In the genomic region with DNA sequence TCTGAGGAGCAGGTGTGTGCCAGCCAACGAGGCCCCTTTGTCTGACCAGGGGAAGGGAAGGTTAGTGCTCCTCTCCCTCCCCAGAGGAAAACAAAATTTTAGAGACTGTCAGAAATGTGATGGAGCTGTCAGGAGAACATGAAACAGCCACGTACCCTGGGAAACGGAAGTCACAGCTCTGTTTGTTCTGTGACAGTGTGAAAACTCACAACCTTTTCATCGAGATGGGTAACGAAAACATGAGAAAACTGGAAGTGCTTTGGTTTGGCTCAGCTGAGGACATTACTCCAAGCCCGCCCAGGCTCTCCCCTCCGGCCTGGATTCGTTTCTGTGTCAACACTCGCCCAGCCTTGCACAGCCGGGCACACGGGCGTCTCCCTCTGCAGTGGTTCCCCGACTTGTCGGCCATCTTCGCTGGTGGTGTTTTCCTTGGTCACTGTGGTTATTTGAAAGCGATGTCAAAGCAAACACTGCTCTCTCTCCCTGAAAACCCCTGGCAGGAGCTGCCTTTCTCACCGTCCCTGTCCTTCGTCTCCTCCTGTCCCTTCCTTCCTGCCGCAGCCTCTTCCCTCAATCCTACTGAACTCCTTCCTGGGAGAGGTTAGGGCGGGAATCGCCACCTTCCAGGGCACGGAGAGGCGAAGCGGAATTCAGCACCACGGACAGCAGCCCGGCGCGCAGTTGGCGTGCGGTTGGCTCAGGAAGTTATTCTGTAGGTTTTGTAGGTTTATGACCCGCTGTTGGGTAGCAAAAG, we compare ENCODE assay signal across 1 cellular context.
TF ChIP-seq lines count a peak whose summit lies in the region.

No MANE protein-coding gene starts in this region.

TF ChIP-seq in HepG2, 621 proteins besides CTCF, POLR2A, EP300 and RAD21 (continued from another document and continues in another):
- TF ChIP-seq, protein P1, sequence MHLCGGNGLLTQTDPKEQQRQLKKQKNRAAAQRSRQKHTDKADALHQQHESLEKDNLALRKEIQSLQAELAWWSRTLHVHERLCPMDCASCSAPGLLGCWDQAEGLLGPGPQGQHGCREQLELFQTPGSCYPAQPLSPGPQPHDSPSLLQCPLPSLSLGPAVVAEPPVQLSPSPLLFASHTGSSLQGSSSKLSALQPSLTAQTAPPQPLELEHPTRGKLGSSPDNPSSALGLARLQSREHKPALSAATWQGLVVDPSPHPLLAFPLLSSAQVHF (CRISPR knock-in tag; IDR thresholded peaks at IDR 0.05), result no peak
- TF ChIP-seq, protein P2, sequence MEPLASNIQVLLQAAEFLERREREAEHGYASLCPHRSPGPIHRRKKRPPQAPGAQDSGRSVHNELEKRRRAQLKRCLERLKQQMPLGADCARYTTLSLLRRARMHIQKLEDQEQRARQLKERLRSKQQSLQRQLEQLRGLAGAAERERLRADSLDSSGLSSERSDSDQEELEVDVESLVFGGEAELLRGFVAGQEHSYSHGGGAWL (CRISPR knock-in tag; IDR thresholded peaks at IDR 0.05), result peak; percentile 96
- TF ChIP-seq, protein P3, sequence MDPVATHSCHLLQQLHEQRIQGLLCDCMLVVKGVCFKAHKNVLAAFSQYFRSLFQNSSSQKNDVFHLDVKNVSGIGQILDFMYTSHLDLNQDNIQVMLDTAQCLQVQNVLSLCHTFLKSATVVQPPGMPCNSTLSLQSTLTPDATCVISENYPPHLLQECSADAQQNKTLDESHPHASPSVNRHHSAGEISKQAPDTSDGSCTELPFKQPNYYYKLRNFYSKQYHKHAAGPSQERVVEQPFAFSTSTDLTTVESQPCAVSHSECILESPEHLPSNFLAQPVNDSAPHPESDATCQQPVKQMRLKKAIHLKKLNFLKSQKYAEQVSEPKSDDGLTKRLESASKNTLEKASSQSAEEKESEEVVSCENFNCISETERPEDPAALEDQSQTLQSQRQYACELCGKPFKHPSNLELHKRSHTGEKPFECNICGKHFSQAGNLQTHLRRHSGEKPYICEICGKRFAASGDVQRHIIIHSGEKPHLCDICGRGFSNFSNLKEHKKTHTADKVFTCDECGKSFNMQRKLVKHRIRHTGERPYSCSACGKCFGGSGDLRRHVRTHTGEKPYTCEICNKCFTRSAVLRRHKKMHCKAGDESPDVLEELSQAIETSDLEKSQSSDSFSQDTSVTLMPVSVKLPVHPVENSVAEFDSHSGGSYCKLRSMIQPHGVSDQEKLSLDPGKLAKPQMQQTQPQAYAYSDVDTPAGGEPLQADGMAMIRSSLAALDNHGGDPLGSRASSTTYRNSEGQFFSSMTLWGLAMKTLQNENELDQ (CRISPR knock-in tag; IDR thresholded peaks at IDR 0.05; ENCODE audit: borderline replicate concordance), result peak; percentile 95; the same call in 1 of the 2 replicates
- peak; percentile 86; the same call in 1 of the 2 replicates for TF ChIP-seq KLF15 (CRISPR knock-in tag; IDR thresholded peaks at IDR 0.05; ENCODE audit: borderline replicate concordance)
- TF ChIP-seq, protein P4, sequence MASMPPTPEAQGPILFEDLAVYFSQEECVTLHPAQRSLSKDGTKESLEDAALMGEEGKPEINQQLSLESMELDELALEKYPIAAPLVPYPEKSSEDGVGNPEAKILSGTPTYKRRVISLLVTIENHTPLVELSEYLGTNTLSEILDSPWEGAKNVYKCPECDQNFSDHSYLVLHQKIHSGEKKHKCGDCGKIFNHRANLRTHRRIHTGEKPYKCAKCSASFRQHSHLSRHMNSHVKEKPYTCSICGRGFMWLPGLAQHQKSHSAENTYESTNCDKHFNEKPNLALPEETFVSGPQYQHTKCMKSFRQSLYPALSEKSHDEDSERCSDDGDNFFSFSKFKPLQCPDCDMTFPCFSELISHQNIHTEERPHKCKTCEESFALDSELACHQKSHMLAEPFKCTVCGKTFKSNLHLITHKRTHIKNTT (CRISPR knock-in tag; IDR thresholded peaks at IDR 0.05), result no peak
- TF ChIP-seq ZKSCAN8 (CRISPR knock-in tag; IDR thresholded peaks at IDR 0.05; ENCODE audit: borderline replicate concordance), result no peak
- TF ChIP-seq, protein P5, sequence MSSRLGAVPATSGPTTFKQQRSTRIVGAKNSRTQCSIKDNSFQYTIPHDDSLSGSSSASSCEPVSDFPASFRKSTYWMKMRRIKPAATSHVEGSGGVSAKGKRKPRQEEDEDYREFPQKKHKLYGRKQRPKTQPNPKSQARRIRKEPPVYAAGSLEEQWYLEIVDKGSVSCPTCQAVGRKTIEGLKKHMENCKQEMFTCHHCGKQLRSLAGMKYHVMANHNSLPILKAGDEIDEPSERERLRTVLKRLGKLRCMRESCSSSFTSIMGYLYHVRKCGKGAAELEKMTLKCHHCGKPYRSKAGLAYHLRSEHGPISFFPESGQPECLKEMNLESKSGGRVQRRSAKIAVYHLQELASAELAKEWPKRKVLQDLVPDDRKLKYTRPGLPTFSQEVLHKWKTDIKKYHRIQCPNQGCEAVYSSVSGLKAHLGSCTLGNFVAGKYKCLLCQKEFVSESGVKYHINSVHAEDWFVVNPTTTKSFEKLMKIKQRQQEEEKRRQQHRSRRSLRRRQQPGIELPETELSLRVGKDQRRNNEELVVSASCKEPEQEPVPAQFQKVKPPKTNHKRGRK (CRISPR knock-in tag; IDR thresholded peaks at IDR 0.05), result no peak
- TF ChIP-seq FOXA3 (CRISPR knock-in tag; IDR thresholded peaks at IDR 0.05), result peak; percentile 52; the same call in 1 of the 2 replicates
- TF ChIP-seq ZNF792 (CRISPR knock-in tag; IDR thresholded peaks at IDR 0.05), result peak; percentile 91
- TF ChIP-seq RNF2 (conservative IDR thresholded peaks at IDR 0.05; ENCODE audit: low read depth), result no peak
- no peak for TF ChIP-seq ZNF567 (CRISPR knock-in tag; IDR thresholded peaks at IDR 0.05; ENCODE audit: borderline replicate concordance)
- TF ChIP-seq DNMT3B (CRISPR knock-in tag; conservative IDR thresholded peaks at IDR 0.05), result peak; percentile 95; the same call in 1 of the 2 replicates
- peak; percentile 99 for TF ChIP-seq WIZ (CRISPR knock-in tag; IDR thresholded peaks at IDR 0.05)
- no peak for TF ChIP-seq TAF1 (CRISPR knock-in tag; IDR thresholded peaks at IDR 0.05)
- TF ChIP-seq KAT2B (IDR thresholded peaks at IDR 0.05; ENCODE audit: borderline replicate concordance, low read depth, low read length), result no peak
- TF ChIP-seq, protein P6, sequence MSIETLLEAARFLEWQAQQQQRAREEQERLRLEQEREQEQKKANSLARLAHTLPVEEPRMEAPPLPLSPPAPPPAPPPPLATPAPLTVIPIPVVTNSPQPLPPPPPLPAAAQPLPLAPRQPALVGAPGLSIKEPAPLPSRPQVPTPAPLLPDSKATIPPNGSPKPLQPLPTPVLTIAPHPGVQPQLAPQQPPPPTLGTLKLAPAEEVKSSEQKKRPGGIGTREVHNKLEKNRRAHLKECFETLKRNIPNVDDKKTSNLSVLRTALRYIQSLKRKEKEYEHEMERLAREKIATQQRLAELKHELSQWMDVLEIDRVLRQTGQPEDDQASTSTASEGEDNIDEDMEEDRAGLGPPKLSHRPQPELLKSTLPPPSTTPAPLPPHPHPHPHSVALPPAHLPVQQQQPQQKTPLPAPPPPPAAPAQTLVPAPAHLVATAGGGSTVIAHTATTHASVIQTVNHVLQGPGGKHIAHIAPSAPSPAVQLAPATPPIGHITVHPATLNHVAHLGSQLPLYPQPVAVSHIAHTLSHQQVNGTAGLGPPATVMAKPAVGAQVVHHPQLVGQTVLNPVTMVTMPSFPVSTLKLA (IDR thresholded peaks at IDR 0.05), result no peak
- TF ChIP-seq ZNF761 (CRISPR knock-in tag; conservative IDR thresholded peaks at IDR 0.05), result no peak
- peak; percentile 82; the same call in 1 of the 2 replicates for TF ChIP-seq ZNF605 (CRISPR knock-in tag; IDR thresholded peaks at IDR 0.05)
- no peak for TF ChIP-seq SMARCC2 (IDR thresholded peaks at IDR 0.05)
- TF ChIP-seq, protein P7, sequence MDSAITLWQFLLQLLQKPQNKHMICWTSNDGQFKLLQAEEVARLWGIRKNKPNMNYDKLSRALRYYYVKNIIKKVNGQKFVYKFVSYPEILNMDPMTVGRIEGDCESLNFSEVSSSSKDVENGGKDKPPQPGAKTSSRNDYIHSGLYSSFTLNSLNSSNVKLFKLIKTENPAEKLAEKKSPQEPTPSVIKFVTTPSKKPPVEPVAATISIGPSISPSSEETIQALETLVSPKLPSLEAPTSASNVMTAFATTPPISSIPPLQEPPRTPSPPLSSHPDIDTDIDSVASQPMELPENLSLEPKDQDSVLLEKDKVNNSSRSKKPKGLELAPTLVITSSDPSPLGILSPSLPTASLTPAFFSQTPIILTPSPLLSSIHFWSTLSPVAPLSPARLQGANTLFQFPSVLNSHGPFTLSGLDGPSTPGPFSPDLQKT (CRISPR knock-in tag; IDR thresholded peaks at IDR 0.05; ENCODE audit: borderline replicate concordance), result peak; percentile 59; the same call in 1 of the 2 replicates
- TF ChIP-seq SRF (IDR thresholded peaks at IDR 0.05; ENCODE audit: low read depth, low read length), result no peak
- TF ChIP-seq SOX13 (IDR thresholded peaks at IDR 0.05), result no peak
- TF ChIP-seq SOX13 (CRISPR knock-in tag; conservative IDR thresholded peaks at IDR 0.05 in 1 of 2, IDR thresholded peaks at IDR 0.05 in 1 of 2), result peak in 1 of 2 experiments; percentile 60; a peak in 2 of 4 replicates
- TF ChIP-seq RFXANK (CRISPR knock-in tag; IDR thresholded peaks at IDR 0.05), result 0 out of 2 replicates have a peak, but pooled peaks have one; percentile 57
- TF ChIP-seq, protein P8, sequence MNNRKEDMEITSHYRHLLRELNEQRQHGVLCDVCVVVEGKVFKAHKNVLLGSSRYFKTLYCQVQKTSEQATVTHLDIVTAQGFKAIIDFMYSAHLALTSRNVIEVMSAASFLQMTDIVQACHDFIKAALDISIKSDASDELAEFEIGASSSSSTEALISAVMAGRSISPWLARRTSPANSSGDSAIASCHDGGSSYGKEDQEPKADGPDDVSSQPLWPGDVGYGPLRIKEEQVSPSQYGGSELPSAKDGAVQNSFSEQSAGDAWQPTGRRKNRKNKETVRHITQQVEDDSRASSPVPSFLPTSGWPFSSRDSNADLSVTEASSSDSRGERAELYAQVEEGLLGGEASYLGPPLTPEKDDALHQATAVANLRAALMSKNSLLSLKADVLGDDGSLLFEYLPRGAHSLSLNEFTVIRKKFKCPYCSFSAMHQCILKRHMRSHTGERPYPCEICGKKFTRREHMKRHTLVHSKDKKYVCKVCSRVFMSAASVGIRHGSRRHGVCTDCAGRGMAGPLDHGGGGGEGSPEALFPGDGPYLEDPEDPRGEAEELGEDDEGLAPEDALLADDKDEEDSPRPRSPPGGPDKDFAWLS (CRISPR knock-in tag; IDR thresholded peaks at IDR 0.05; ENCODE audit: borderline replicate concordance), result no peak
- TF ChIP-seq ZZZ3 (CRISPR knock-in tag; IDR thresholded peaks at IDR 0.05; ENCODE audit: borderline replicate concordance), result no peak
- peak; percentile 88 for TF ChIP-seq ARNT2 (CRISPR knock-in tag; IDR thresholded peaks at IDR 0.05; ENCODE audit: low read depth)
- TF ChIP-seq, protein P9, sequence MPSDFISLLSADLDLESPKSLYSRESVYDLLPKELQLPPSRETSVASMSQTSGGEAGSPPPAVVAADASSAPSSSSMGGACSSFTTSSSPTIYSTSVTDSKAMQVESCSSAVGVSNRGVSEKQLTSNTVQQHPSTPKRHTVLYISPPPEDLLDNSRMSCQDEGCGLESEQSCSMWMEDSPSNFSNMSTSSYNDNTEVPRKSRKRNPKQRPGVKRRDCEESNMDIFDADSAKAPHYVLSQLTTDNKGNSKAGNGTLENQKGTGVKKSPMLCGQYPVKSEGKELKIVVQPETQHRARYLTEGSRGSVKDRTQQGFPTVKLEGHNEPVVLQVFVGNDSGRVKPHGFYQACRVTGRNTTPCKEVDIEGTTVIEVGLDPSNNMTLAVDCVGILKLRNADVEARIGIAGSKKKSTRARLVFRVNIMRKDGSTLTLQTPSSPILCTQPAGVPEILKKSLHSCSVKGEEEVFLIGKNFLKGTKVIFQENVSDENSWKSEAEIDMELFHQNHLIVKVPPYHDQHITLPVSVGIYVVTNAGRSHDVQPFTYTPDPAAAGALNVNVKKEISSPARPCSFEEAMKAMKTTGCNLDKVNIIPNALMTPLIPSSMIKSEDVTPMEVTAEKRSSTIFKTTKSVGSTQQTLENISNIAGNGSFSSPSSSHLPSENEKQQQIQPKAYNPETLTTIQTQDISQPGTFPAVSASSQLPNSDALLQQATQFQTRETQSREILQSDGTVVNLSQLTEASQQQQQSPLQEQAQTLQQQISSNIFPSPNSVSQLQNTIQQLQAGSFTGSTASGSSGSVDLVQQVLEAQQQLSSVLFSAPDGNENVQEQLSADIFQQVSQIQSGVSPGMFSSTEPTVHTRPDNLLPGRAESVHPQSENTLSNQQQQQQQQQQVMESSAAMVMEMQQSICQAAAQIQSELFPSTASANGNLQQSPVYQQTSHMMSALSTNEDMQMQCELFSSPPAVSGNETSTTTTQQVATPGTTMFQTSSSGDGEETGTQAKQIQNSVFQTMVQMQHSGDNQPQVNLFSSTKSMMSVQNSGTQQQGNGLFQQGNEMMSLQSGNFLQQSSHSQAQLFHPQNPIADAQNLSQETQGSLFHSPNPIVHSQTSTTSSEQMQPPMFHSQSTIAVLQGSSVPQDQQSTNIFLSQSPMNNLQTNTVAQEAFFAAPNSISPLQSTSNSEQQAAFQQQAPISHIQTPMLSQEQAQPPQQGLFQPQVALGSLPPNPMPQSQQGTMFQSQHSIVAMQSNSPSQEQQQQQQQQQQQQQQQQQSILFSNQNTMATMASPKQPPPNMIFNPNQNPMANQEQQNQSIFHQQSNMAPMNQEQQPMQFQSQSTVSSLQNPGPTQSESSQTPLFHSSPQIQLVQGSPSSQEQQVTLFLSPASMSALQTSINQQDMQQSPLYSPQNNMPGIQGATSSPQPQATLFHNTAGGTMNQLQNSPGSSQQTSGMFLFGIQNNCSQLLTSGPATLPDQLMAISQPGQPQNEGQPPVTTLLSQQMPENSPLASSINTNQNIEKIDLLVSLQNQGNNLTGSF (CRISPR knock-in tag; IDR thresholded peaks at IDR 0.05), result peak; percentile 97
- no peak for TF ChIP-seq CAMTA2 (CRISPR knock-in tag; IDR thresholded peaks at IDR 0.05; ENCODE audit: borderline replicate concordance)
- TF ChIP-seq, protein P10, sequence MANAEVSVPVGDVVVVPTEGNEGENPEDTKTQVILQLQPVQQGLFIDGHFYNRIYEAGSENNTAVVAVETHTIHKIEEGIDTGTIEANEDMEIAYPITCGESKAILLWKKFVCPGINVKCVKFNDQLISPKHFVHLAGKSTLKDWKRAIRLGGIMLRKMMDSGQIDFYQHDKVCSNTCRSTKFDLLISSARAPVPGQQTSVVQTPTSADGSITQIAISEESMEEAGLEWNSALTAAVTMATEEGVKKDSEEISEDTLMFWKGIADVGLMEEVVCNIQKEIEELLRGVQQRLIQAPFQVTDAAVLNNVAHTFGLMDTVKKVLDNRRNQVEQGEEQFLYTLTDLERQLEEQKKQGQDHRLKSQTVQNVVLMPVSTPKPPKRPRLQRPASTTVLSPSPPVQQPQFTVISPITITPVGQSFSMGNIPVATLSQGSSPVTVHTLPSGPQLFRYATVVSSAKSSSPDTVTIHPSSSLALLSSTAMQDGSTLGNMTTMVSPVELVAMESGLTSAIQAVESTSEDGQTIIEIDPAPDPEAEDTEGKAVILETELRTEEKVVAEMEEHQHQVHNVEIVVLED (CRISPR knock-in tag; IDR thresholded peaks at IDR 0.05; ENCODE audit: borderline replicate concordance), result no peak
- TF ChIP-seq HNRNPH1 (optimal IDR thresholded peaks at IDR 0.05; ENCODE audit: low read depth, low read length), result no peak
- no peak for TF ChIP-seq CBX2 (IDR thresholded peaks at IDR 0.05; ENCODE audit: low read depth, low read length)
- no peak for TF ChIP-seq CBX2 (CRISPR knock-in tag; IDR thresholded peaks at IDR 0.05; ENCODE audit: low read depth)
- TF ChIP-seq EED (CRISPR knock-in tag; IDR thresholded peaks at IDR 0.05), result peak; percentile 73; the same call in 1 of the 2 replicates
- TF ChIP-seq CC2D1A (CRISPR knock-in tag; IDR thresholded peaks at IDR 0.05), result no peak
- TF ChIP-seq SKI (IDR thresholded peaks at IDR 0.05; ENCODE audit: partially characterized antibody), result no peak
- TF ChIP-seq, protein P11, sequence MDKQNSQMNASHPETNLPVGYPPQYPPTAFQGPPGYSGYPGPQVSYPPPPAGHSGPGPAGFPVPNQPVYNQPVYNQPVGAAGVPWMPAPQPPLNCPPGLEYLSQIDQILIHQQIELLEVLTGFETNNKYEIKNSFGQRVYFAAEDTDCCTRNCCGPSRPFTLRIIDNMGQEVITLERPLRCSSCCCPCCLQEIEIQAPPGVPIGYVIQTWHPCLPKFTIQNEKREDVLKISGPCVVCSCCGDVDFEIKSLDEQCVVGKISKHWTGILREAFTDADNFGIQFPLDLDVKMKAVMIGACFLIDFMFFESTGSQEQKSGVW (CRISPR knock-in tag; IDR thresholded peaks at IDR 0.05; ENCODE audit: borderline replicate concordance), result no peak
- no peak for TF ChIP-seq CBX1 (IDR thresholded peaks at IDR 0.05; ENCODE audit: low read depth)
